ENCODE assay signal across 8 cellular contexts in the genomic region with DNA sequence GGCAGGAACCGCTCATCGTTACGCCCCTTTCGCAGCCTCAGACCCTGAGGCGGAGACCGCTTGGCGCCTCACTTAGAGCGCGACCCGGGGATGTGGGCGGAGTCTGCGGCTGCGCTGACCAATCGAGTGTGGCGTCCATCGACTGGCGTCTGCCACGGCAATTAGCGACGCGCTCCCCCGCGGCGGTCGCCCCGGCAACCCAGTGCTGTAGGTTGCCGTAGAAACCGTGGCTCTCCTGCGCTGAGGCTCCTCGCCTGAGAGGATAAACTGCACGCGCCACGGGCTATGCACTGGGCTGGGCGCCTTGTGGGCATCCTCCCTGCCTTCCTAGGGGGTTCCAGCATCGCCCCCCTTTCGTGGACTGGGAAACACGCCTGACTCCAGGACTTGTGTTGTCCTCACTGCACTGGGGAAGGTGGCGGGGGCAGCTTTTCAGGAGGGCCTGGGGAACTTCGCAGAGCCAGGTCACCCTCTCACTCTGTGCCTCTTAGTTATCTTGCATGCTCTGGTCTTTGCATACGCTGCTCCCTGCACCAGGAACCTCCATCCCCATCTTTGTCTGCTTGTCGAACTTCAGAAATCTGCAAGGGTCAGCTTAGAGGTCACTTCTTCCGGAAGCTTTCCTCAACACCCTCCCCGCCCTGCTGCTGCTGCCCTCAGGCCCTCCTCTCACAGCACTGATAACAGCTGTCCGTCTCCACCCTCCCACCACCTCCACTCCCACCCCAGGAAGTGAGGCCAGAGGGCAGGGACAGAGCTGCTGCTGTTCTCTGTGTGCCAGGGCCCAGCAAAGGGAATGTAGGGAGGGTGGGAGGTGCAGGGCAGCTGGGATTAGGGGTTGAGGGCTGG. TPM values are rescaled to one million over a fixed set of nuclear protein-coding genes. Genes with fewer than 3 reads are reported as not detected.
DNase-seq lines count a peak whose midpoint lies in the region; ATAC-seq, FAIRE-seq and TF ChIP-seq lines count a peak whose summit lies in the region.

No MANE protein-coding gene starts in this region.

- no peaks in the 10 kb centered on the region for H3K9me3 ChIP-seq in colonic mucosa

- H3K9me3 Mint-ChIP-seq in activated CD4-positive, alpha-beta T cell treated with anti-CD3 and anti-CD28 coated beads, Interleukin-2, amount 10 ng/mL, durations not matched to agents 24 days and 14 days = no peaks in the 10 kb centered on the region

- H3K9ac ChIP-seq in colonic mucosa (ENCODE audit: low read depth in 2 of 2, low read length in 2 of 2) = peak overlapping the region; percentile 47 to 61

- H3K36me3 ChIP-seq in colonic mucosa = no peaks in the 10 kb centered on the region

- peak overlapping the region; percentile 37 for H3K27ac ChIP-seq in colonic mucosa

- peak; percentile 88 for FAIRE-seq in A204.1 (lab: Jason Lieb, UNC)

- TF ChIP-seq CTCF in colonic mucosa (IDR thresholded peaks at IDR 0.05) = no peak

- H3K4me1 Mint-ChIP-seq in activated CD4-positive, alpha-beta T cell treated with anti-CD3 and anti-CD28 coated beads, Interleukin-2, amount 10 ng/mL, durations not matched to agents 24 days and 14 days = peaks cover 13% of the 10 kb centered on the region

- H3K36me3 Mint-ChIP-seq in activated CD4-positive, alpha-beta T cell treated with anti-CD3 and anti-CD28 coated beads, Interleukin-2, amount 10 ng/mL, durations not matched to agents 24 days and 14 days (ENCODE audit: low read depth) = no peaks in the 10 kb centered on the region

- peak overlapping the region; percentile 34 for H3K4me3 ChIP-seq in colonic mucosa

- peak overlapping the region; percentile 23 for H3K27ac Mint-ChIP-seq in activated CD4-positive, alpha-beta T cell treated with anti-CD3 and anti-CD28 coated beads, Interleukin-2, amount 10 ng/mL, durations not matched to agents 24 days and 14 days

- ATAC-seq in GM18870 (IDR thresholded peaks at IDR 0.05; ENCODE audit: unreplicated experiment) (peak; percentile 69), HG03342 (IDR thresholded peaks at IDR 0.05; ENCODE audit: unreplicated experiment) (peak; percentile 83)

- DNase-seq in NCI-H446 treated with DMSO at 0.1 percent for 48 hours (lab: John Stamatoyannopoulos, UW) (peak; percentile 94), colonic mucosa (peak; percentile 84), left kidney (ENCODE audit: low read depth, low spot score) (peak; percentile 99)
- peak; percentile 95 for DNase-seq in activated CD4-positive, alpha-beta T cell treated with anti-CD3 and anti-CD28 coated beads, Interleukin-2, amount 10 ng/mL, durations not matched to agents 24 days and 14 days
- DNase-seq in stimulated activated CD4-positive, alpha-beta T cell treated with anti-CD3 and anti-CD28 coated beads, Interleukin-1b, Interleukin-23, amount 100 ng/mL, for 4 hours (ENCODE audit: low read depth in 2 of 2) = peak; percentile 42 to 76

- peaks cover 9% of the 10 kb centered on the region for H3K27me3 Mint-ChIP-seq in activated CD4-positive, alpha-beta T cell treated with anti-CD3 and anti-CD28 coated beads, Interleukin-2, amount 10 ng/mL, durations not matched to agents 24 days and 14 days

- H3K4me3 Mint-ChIP-seq in activated CD4-positive, alpha-beta T cell treated with anti-CD3 and anti-CD28 coated beads, Interleukin-2, amount 10 ng/mL, durations not matched to agents 24 days and 14 days = peak overlapping the region; percentile 78

- intact Hi-C loops in activated CD4-positive, alpha-beta T cell treated with anti-CD3 and anti-CD28 coated beads, Interleukin-2, amount 10 ng/mL, durations not matched to agents 24 days and 14 days (cut with micrococcal nuclease) = loop anchor here (1.0 kb wide), 1 partner anchor 12 kb away; the partner anchor contains the start of gene THAP7
- intact Hi-C loops in colonic mucosa (cut with DNase I) = no loop called here

- H3K27me3 ChIP-seq in colonic mucosa = no peaks in the 10 kb centered on the region

- peaks cover 9% of the 10 kb centered on the region for H3K4me1 ChIP-seq in colonic mucosa

RNA-seq across cellular contexts. Expression of gene P2RX6, which starts 0.5 kb away (rescaled TPM):
- total RNA-seq in activated CD4-positive, alpha-beta T cell treated with anti-CD3 and anti-CD28 coated beads, Interleukin-2, amount 10 ng/mL, durations not matched to agents 24 days and 14 days = not detected in 2 replicates
- total RNA-seq in colonic mucosa = under 1 TPM; 0.27 to 0.62 TPM

RNA-seq across cellular contexts. Expression of gene THAP7, which starts 12.5 kb away (rescaled TPM):
- total RNA-seq in activated CD4-positive, alpha-beta T cell treated with anti-CD3 and anti-CD28 coated beads, Interleukin-2, amount 10 ng/mL, durations not matched to agents 24 days and 14 days = 30.3 and 31.5 TPM in 2 replicates
- 10 to 100 TPM; 12.9 to 23.3 TPM for total RNA-seq in colonic mucosa

RNA-seq across cellular contexts. Expression of gene SLC7A4, which starts 17.9 kb away (rescaled TPM):
- not detected in 2 replicates for total RNA-seq in activated CD4-positive, alpha-beta T cell treated with anti-CD3 and anti-CD28 coated beads, Interleukin-2, amount 10 ng/mL, durations not matched to agents 24 days and 14 days
- 1 to 10 TPM; 3.3 to 3.9 TPM for total RNA-seq in colonic mucosa

RNA-seq across cellular contexts. Expression of gene LRRC74B, which starts 31.3 kb away (rescaled TPM):
- not detected in 2 replicates for total RNA-seq in activated CD4-positive, alpha-beta T cell treated with anti-CD3 and anti-CD28 coated beads, Interleukin-2, amount 10 ng/mL, durations not matched to agents 24 days and 14 days
- not detected for total RNA-seq in colonic mucosa

RNA-seq across cellular contexts. Expression of gene LZTR1, which starts 32.3 kb away (rescaled TPM):
- total RNA-seq in activated CD4-positive, alpha-beta T cell treated with anti-CD3 and anti-CD28 coated beads, Interleukin-2, amount 10 ng/mL, durations not matched to agents 24 days and 14 days = 69.9 and 76.4 TPM in 2 replicates
- total RNA-seq in colonic mucosa = 10 to 100 TPM; 31.6 to 61.7 TPM

Comparison
In these comparisons a context has a peak if more than half of its experiments do, and no peak if none do; other contexts are left out.
1. Peak in every context shown above with its lines: DNase-seq, ATAC-seq, H3K4me3 ChIP-seq and H3K27ac ChIP-seq.